Comparison of ENCODE assay signal across 9 cellular contexts in genomic region chr1:25572708-25573590, GRCh38. TPM values are rescaled to one million over a fixed set of nuclear protein-coding genes. Genes with fewer than 3 reads are reported as not detected.
DNase-seq lines count a peak whose midpoint lies in the region; ATAC-seq and TF ChIP-seq lines count a peak whose summit lies in the region.
"Had no signal": no experiment of that assay in that cellular context is flagged by ENCODE, and none has a peak within 500 bp of the region (broad histone marks: within the 10 kb centered on the region; RNA-seq: fewer than 3 reads in every experiment).

No MANE protein-coding gene starts in this region.

- peak; percentile 67 for TF ChIP-seq CTCF in neural progenitor cell (IDR thresholded peaks at IDR 0.05)

- no peaks in the 10 kb centered on the region for H3K9me3 Mint-ChIP-seq in activated CD4-positive, alpha-beta memory T cell treated with anti-CD3 and anti-CD28 coated beads, Interleukin-2, amount 10 ng/mL, durations not matched to agents 7 days and 5 days
- no peaks in the 10 kb centered on the region for H3K9me3 Mint-ChIP-seq in neural progenitor cell

- H3K4me1 ChIP-seq in neural progenitor cell: peaks cover 10% of the 10 kb centered on the region

- CTCF ChIA-PET in activated CD4-positive, alpha-beta memory T cell treated with anti-CD3 and anti-CD28 coated beads, Interleukin-2, amount 10 ng/mL, durations not matched to agents 7 days and 5 days (lab: Charles Lee): interaction anchor here (0.7 to 3.4 kb wide), 12 partner anchors 9 to 225 kb away, joined by 3 to 13 read pairs (median 4); no protein-coding TSS in a partner anchor

- H3K27me3 Mint-ChIP-seq in activated CD4-positive, alpha-beta memory T cell treated with anti-CD3 and anti-CD28 coated beads, Interleukin-2, amount 10 ng/mL, durations not matched to agents 7 days and 5 days: peaks cover 1% of the 10 kb centered on the region
- peaks cover 9% of the 10 kb centered on the region for H3K27me3 Mint-ChIP-seq in neural progenitor cell (ENCODE audit: insufficient read depth, low read depth)

- no peaks in the 10 kb centered on the region for H3F3A ChIP-seq in neural progenitor cell (ENCODE audit: low read depth)

- DNase-seq in NCI-H146 (lab: John Stamatoyannopoulos, UW) (peak; percentile 48), NCI-H146 treated with DMSO at 0.1 percent for 48 hours (lab: John Stamatoyannopoulos, UW; ENCODE audit: unreplicated experiment) (no peak), NAMALWA (ENCODE audit: low spot score) (peak; percentile 66), epidermal melanocyte (ENCODE audit: insufficient read length, low spot score) (peak; percentile 59), neural progenitor cell (ENCODE audit: low spot score) (peak; percentile 81), NCI-H187 (lab: John Stamatoyannopoulos, UW) (no peak)
- DNase-seq in activated CD4-positive, alpha-beta memory T cell treated with anti-CD3 and anti-CD28 coated beads, Interleukin-2, amount 10 ng/mL, durations not matched to agents 7 days and 5 days: peak; percentile 51

- H3K36me3 Mint-ChIP-seq in activated CD4-positive, alpha-beta memory T cell treated with anti-CD3 and anti-CD28 coated beads, Interleukin-2, amount 10 ng/mL, durations not matched to agents 7 days and 5 days (ENCODE audit: low read depth): no peaks in the 10 kb centered on the region
- no peaks in the 10 kb centered on the region for H3K36me3 Mint-ChIP-seq in neural progenitor cell

- no peaks in the 10 kb centered on the region for H3K79me2 ChIP-seq in neural progenitor cell (ENCODE audit: low read depth)

- no peaks in the 10 kb centered on the region for H3K36me3 ChIP-seq in neural progenitor cell
- H3K36me3 ChIP-seq: BLaER1 treated with 17β-estradiol and CSF1 and Interleukin-3, amounts not matched to agents 10 nM and 100 nM had no signal

- H3K4me3 ChIP-seq in neural progenitor cell: no peak overlapping the region
- H3K4me3 ChIP-seq: BLaER1 treated with 17β-estradiol and CSF1 and Interleukin-3, amounts not matched to agents 10 nM and 100 nM had no signal

- no peak overlapping the region for H3K9ac ChIP-seq in neural progenitor cell
- H3K9ac ChIP-seq: BLaER1 treated with 17β-estradiol and CSF1 and Interleukin-3, amounts not matched to agents 10 nM and 100 nM had no signal

- H3K27ac Mint-ChIP-seq in activated CD4-positive, alpha-beta memory T cell treated with anti-CD3 and anti-CD28 coated beads, Interleukin-2, amount 10 ng/mL, durations not matched to agents 7 days and 5 days: no peak overlapping the region
- H3K27ac Mint-ChIP-seq in neural progenitor cell: peak overlapping the region; percentile 72

- H3K27ac ChIP-seq in neural progenitor cell: no peak overlapping the region
- H3K27ac ChIP-seq: BLaER1 treated with 17β-estradiol and CSF1 and Interleukin-3, amounts not matched to agents 10 nM and 100 nM had no signal

- H3K4me2 ChIP-seq in neural progenitor cell: no peak overlapping the region
- H3K4me2 ChIP-seq: BLaER1 treated with 17β-estradiol and CSF1 and Interleukin-3, amounts not matched to agents 10 nM and 100 nM had no signal

- no peaks in the 10 kb centered on the region for H3K27me3 ChIP-seq in neural progenitor cell
- H3K27me3 ChIP-seq: BLaER1 treated with 17β-estradiol and CSF1 and Interleukin-3, amounts not matched to agents 10 nM and 100 nM had no signal

- no peaks in the 10 kb centered on the region for H3K9me3 ChIP-seq in neural progenitor cell (ENCODE audit: low read depth)
- H3K9me3 ChIP-seq: BLaER1 treated with 17β-estradiol and CSF1 and Interleukin-3, amounts not matched to agents 10 nM and 100 nM had no signal

- H2AFZ ChIP-seq in neural progenitor cell (replicated peaks): no peak overlapping the region

- POLR2A ChIA-PET in activated CD4-positive, alpha-beta memory T cell treated with anti-CD3 and anti-CD28 coated beads, Interleukin-2, amount 10 ng/mL, durations not matched to agents 7 days and 5 days (lab: Charles Lee): interaction anchor here (0.9 to 1.7 kb wide), 7 partner anchors 8 to 247 kb away, joined by 3 to 4 read pairs (median 4); partner anchors contain the start of genes LDLRAP1 and MTFR1L

- no peak for ATAC-seq in GM21723 (IDR thresholded peaks at IDR 0.05; ENCODE audit: unreplicated experiment)

- no peaks in the 10 kb centered on the region for H4K20me1 ChIP-seq in neural progenitor cell (ENCODE audit: low read depth)

- H3K4me3 Mint-ChIP-seq in activated CD4-positive, alpha-beta memory T cell treated with anti-CD3 and anti-CD28 coated beads, Interleukin-2, amount 10 ng/mL, durations not matched to agents 7 days and 5 days: no peak overlapping the region
- no peak overlapping the region for H3K4me3 Mint-ChIP-seq in neural progenitor cell

- H3K4me1 Mint-ChIP-seq in activated CD4-positive, alpha-beta memory T cell treated with anti-CD3 and anti-CD28 coated beads, Interleukin-2, amount 10 ng/mL, durations not matched to agents 7 days and 5 days: peaks cover 5% of the 10 kb centered on the region
- H3K4me1 Mint-ChIP-seq in neural progenitor cell: peaks cover 63% of the 10 kb centered on the region

RNA-seq across cellular contexts. Expression of gene LDLRAP1, which starts 29.5 kb away (rescaled TPM):
- 10 to 100 TPM; 26.4 to 27.7 TPM for total RNA-seq in activated CD4-positive, alpha-beta memory T cell treated with anti-CD3 and anti-CD28 coated beads, Interleukin-2, amount 10 ng/mL, durations not matched to agents 7 days and 5 days
- 6.5 and 8.6 TPM in 2 replicates for total RNA-seq in neural progenitor cell (ENCODE audit: low replicate concordance)

RNA-seq across cellular contexts. Expression of gene MAN1C1, which starts 43.6 kb away (rescaled TPM):
- 10 to 100 TPM; 22.3 to 24.1 TPM for total RNA-seq in activated CD4-positive, alpha-beta memory T cell treated with anti-CD3 and anti-CD28 coated beads, Interleukin-2, amount 10 ng/mL, durations not matched to agents 7 days and 5 days
- 5.3 and 6.8 TPM in 2 replicates for total RNA-seq in neural progenitor cell (ENCODE audit: low replicate concordance)

Comparison
In these comparisons a context has a peak if more than half of its experiments do, and no peak if none do; other contexts are left out.
1. DNase-seq: peak in NCI-H146 (single experiment), NAMALWA (single experiment), activated CD4-positive, alpha-beta memory T cell treated with anti-CD3 and anti-CD28 coated beads, Interleukin-2, amount 10 ng/mL, durations not matched to agents 7 days and 5 days (single experiment), epidermal melanocyte (single experiment) and neural progenitor cell (single experiment); none in NCI-H146 treated with DMSO at 0.1 percent for 48 hours (single experiment) and NCI-H187 (0 of 2).